In genomic region chr6:43509142-43509983, GRCh38 we compare ENCODE assay signal across 8 cellular contexts. TPM values are rescaled to one million over a fixed set of nuclear protein-coding genes. Genes with fewer than 3 reads are reported as not detected.
DNase-seq lines count a peak whose midpoint lies in the region; ATAC-seq and TF ChIP-seq lines count a peak whose summit lies in the region.

No MANE protein-coding gene starts in this region.

- peak overlapping the region; percentile 36 for H2AFZ ChIP-seq in fibroblast of lung (ENCODE audit: low read length)

- DNase-seq in activated CD8-positive, alpha-beta memory T cell treated with anti-CD3 and anti-CD28 coated beads, Interleukin-2, amount 10 ng/mL, durations not matched to agents 7 days and 5 days = no peak
- no peak for DNase-seq in activated CD8-positive, alpha-beta memory T cell treated with anti-CD3 and anti-CD28 coated beads for 24 hours
- DNase-seq in SK-N-MC (ENCODE audit: low read depth, low spot score) (no peak), fibroblast of lung (ENCODE audit: low read depth in 2 of 2) (no peak), NCI-H1694 treated with DMSO at 0.1 percent for 48 hours (lab: John Stamatoyannopoulos, UW) (no peak)

- H3K36me3 ChIP-seq in SK-N-MC (ENCODE audit: insufficient read depth, low read length) (peaks cover 24% of the 10 kb centered on the region; the same call in 1 of the 2 replicates), fibroblast of lung (ENCODE audit: control insufficient read depth, insufficient read depth, low read length) (peaks cover 31% of the 10 kb centered on the region), rectal smooth muscle tissue (ENCODE audit: control insufficient read depth, insufficient read depth, low read length) (peaks cover 32% of the 10 kb centered on the region)

- H3K27ac ChIP-seq in SK-N-MC (no peak overlapping the region), fibroblast of lung (ENCODE audit: insufficient read depth, low read length) (no peak overlapping the region), rectal smooth muscle tissue (ENCODE audit: low read depth, low read length) (no peak overlapping the region)

- no peak overlapping the region for H3K9ac ChIP-seq in SK-N-MC (ENCODE audit: insufficient read length)
- no peak overlapping the region for H3K9ac ChIP-seq in fibroblast of lung (ENCODE audit: insufficient read depth, low read length)
- peak overlapping the region; percentile 13 for H3K9ac ChIP-seq in rectal smooth muscle tissue (ENCODE audit: low read length)

- no peak for TF ChIP-seq CTCF in fibroblast of lung (conservative IDR thresholded peaks at IDR 0.05 in 1 of 2, IDR thresholded peaks at IDR 0.05 in 1 of 2; ENCODE audit: low read depth in 1 of 2, low read length in 2 of 2)

- H3K9me3 Mint-ChIP-seq in activated CD8-positive, alpha-beta memory T cell treated with anti-CD3 and anti-CD28 coated beads, Interleukin-2, amount 10 ng/mL, durations not matched to agents 7 days and 5 days (ENCODE audit: low read depth) = no peaks in the 10 kb centered on the region

- H3K36me3 Mint-ChIP-seq in activated CD8-positive, alpha-beta memory T cell treated with anti-CD3 and anti-CD28 coated beads, Interleukin-2, amount 10 ng/mL, durations not matched to agents 7 days and 5 days = peaks cover 21% of the 10 kb centered on the region

- H3K27me3 ChIP-seq in fibroblast of lung (ENCODE audit: control insufficient read depth, insufficient read depth, low read length) = no peaks in the 10 kb centered on the region
- H3K27me3 ChIP-seq in rectal smooth muscle tissue (ENCODE audit: control insufficient read depth, insufficient read depth, low read length) = peaks cover 9% of the 10 kb centered on the region

- peak overlapping the region; percentile 85 for H3K4me2 ChIP-seq in fibroblast of lung (ENCODE audit: extremely low read depth, insufficient read depth, low read length)

- H3K27me3 Mint-ChIP-seq in activated CD8-positive, alpha-beta memory T cell treated with anti-CD3 and anti-CD28 coated beads, Interleukin-2, amount 10 ng/mL, durations not matched to agents 7 days and 5 days = peaks cover 18% of the 10 kb centered on the region

- no peaks in the 10 kb centered on the region for H4K20me1 ChIP-seq in fibroblast of lung (ENCODE audit: control insufficient read depth, extremely low read depth, insufficient read depth, low read length)

- CTCF ChIA-PET in activated CD8-positive, alpha-beta memory T cell treated with anti-CD3 and anti-CD28 coated beads, Interleukin-2, amount 10 ng/mL, durations not matched to agents 7 days and 5 days (lab: Charles Lee) = interaction anchor here (1.0 to 5.8 kb wide), 10 partner anchors 16 to 324 kb away, joined by 3 to 48 read pairs (median 3); partner anchors contain the start of gene DLK2

- H3K4me1 Mint-ChIP-seq in activated CD8-positive, alpha-beta memory T cell treated with anti-CD3 and anti-CD28 coated beads, Interleukin-2, amount 10 ng/mL, durations not matched to agents 7 days and 5 days = peaks cover 20% of the 10 kb centered on the region

- H3K4me3 Mint-ChIP-seq in activated CD8-positive, alpha-beta memory T cell treated with anti-CD3 and anti-CD28 coated beads, Interleukin-2, amount 10 ng/mL, durations not matched to agents 7 days and 5 days = peak overlapping the region; percentile 76

- peaks cover 2% of the 10 kb centered on the region for H3K79me2 ChIP-seq in fibroblast of lung (ENCODE audit: control insufficient read depth, insufficient read depth, low read length)

- H3K27ac Mint-ChIP-seq in activated CD8-positive, alpha-beta memory T cell treated with anti-CD3 and anti-CD28 coated beads, Interleukin-2, amount 10 ng/mL, durations not matched to agents 7 days and 5 days = no peak overlapping the region

- no peak for ATAC-seq in activated CD8-positive, alpha-beta memory T cell treated with anti-CD3 and anti-CD28 coated beads, Interleukin-2, amount 10 ng/mL, durations not matched to agents 7 days and 5 days
- ATAC-seq in HG02981 (IDR thresholded peaks at IDR 0.05; ENCODE audit: unreplicated experiment) (no peak), HG02884 (IDR thresholded peaks at IDR 0.05; ENCODE audit: unreplicated experiment) (no peak)

- peak overlapping the region; percentile 82 for H3K4me3 ChIP-seq in SK-N-MC
- H3K4me3 ChIP-seq in fibroblast of lung (replicated peaks in 1 of 4; ENCODE audit: control extremely low read depth in 1 of 4, insufficient read depth in 1 of 4, low read depth in 3 of 4, low read length in 4 of 4) = peak overlapping the region; percentile 29 to 63 (median 51)
- peak overlapping the region; percentile 75 for H3K4me3 ChIP-seq in rectal smooth muscle tissue (ENCODE audit: low read length)

- H3K4me1 ChIP-seq in fibroblast of lung (ENCODE audit: control insufficient read depth, extremely low read depth, insufficient read depth, low read length) (peaks cover 3% of the 10 kb centered on the region), rectal smooth muscle tissue (ENCODE audit: control insufficient read depth, insufficient read depth, low read length) (no peaks in the 10 kb centered on the region)

- H3K9me3 ChIP-seq in SK-N-MC (ENCODE audit: low read depth, low read length) (no peaks in the 10 kb centered on the region), fibroblast of lung (ENCODE audit: control insufficient read depth, insufficient read depth, low read depth, low read length) (no peaks in the 10 kb centered on the region)

RNA-seq across cellular contexts. Expression of gene LRRC73, which starts 0.8 kb away (rescaled TPM):
- under 1 TPM in 1 of 2 experiments, not detected in 1; 0.09 TPM for total RNA-seq in activated CD8-positive, alpha-beta memory T cell treated with anti-CD3 and anti-CD28 coated beads, Interleukin-2, amount 10 ng/mL, durations not matched to agents 7 days and 5 days
- total RNA-seq in fibroblast of lung = 0.26 and 0.33 TPM in 2 replicates
- 0.17 and 0.18 TPM in 2 replicates for polyA plus RNA-seq in fibroblast of lung
- 0.38 and 0.61 TPM in 2 replicates for polyA plus RNA-seq in fibroblast of lung (2012)
- polyA minus RNA-seq in fibroblast of lung (ENCODE audit: low replicate concordance) = not detected in 2 replicates

RNA-seq across cellular contexts. Expression of gene YIPF3, which starts 7.4 kb away (rescaled TPM):
- 10 to 100 TPM; 50.9 to 56.3 TPM for total RNA-seq in activated CD8-positive, alpha-beta memory T cell treated with anti-CD3 and anti-CD28 coated beads, Interleukin-2, amount 10 ng/mL, durations not matched to agents 7 days and 5 days
- total RNA-seq in fibroblast of lung = 83.7 and 106 TPM in 2 replicates
- polyA plus RNA-seq in fibroblast of lung = 173 TPM in 2 replicates
- 137 TPM in 2 replicates for polyA plus RNA-seq in fibroblast of lung (2012)
- 298 and 444 TPM in 2 replicates for polyA minus RNA-seq in fibroblast of lung (ENCODE audit: low replicate concordance)

RNA-seq across cellular contexts. Expression of gene POLR1C, which starts 7.5 kb away (rescaled TPM):
- 10 to 100 TPM; 30.8 to 48.2 TPM for total RNA-seq in activated CD8-positive, alpha-beta memory T cell treated with anti-CD3 and anti-CD28 coated beads, Interleukin-2, amount 10 ng/mL, durations not matched to agents 7 days and 5 days
- 27.4 and 32.4 TPM in 2 replicates for total RNA-seq in fibroblast of lung
- polyA plus RNA-seq in fibroblast of lung = 39.7 and 55.2 TPM in 2 replicates
- polyA plus RNA-seq in fibroblast of lung (2012) = 41.4 and 49.3 TPM in 2 replicates
- 15.0 and 27.4 TPM in 2 replicates for polyA minus RNA-seq in fibroblast of lung (ENCODE audit: low replicate concordance)

RNA-seq across cellular contexts. Expression of gene TJAP1, which starts 32.0 kb away (rescaled TPM):
- total RNA-seq in activated CD8-positive, alpha-beta memory T cell treated with anti-CD3 and anti-CD28 coated beads, Interleukin-2, amount 10 ng/mL, durations not matched to agents 7 days and 5 days = 10 to 100 TPM; 41.1 to 41.8 TPM
- total RNA-seq in fibroblast of lung = 7.4 and 8.9 TPM in 2 replicates
- 18.9 and 22.9 TPM in 2 replicates for polyA plus RNA-seq in fibroblast of lung
- polyA plus RNA-seq in fibroblast of lung (2012) = 15.6 and 21.0 TPM in 2 replicates
- polyA minus RNA-seq in fibroblast of lung (ENCODE audit: low replicate concordance) = 12.6 and 22.3 TPM in 2 replicates

RNA-seq across cellular contexts. Expression of gene DLK2, which starts 54.0 kb away (rescaled TPM):
- total RNA-seq in activated CD8-positive, alpha-beta memory T cell treated with anti-CD3 and anti-CD28 coated beads, Interleukin-2, amount 10 ng/mL, durations not matched to agents 7 days and 5 days = not detected
- total RNA-seq in fibroblast of lung = under 0.01 and 0.17 TPM in 2 replicates
- polyA plus RNA-seq in fibroblast of lung = 0.23 and 0.50 TPM in 2 replicates
- polyA plus RNA-seq in fibroblast of lung (2012) = 0.63 and 0.84 TPM in 2 replicates
- polyA minus RNA-seq in fibroblast of lung (ENCODE audit: low replicate concordance) = 3.3 TPM in 1 of 2 replicates, not detected in the other
